8 cellular contexts compared by ENCODE assay signal in the genomic region with DNA sequence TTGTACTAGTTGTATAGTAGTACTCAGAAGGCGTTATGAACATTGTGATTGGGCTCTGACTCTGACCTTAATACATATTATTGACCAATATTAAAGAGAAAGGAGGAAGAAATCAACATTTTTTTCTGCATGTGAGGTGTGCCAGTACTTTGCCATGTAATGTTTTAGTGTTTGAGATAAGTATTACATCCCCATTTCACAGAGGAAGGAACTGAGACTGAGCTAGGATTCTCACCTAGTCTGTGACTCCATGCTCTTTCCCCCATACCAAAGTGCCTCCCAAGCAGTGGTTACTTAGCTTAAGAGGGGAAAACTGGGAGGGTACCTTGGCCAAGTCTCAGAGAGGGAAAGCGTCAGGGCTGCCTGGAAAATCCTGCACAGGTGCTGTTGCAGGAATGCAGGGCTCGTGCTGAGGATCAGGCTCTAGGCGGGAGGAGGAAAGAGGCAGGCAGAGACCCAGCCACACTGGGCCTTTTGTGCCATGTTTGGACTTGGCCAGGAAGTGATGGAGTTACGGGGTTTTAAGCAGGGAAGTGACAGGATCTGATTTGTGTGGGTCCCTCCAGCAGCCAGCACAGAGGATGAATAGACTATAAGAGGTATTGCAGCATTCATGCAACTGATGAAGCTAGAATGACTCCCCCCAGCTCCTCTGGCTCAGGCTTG. TPM values are rescaled to one million over a fixed set of nuclear protein-coding genes. Genes with fewer than 3 reads are reported as not detected.
DNase-seq lines count a peak whose midpoint lies in the region; ATAC-seq and TF ChIP-seq lines count a peak whose summit lies in the region.

No MANE protein-coding gene starts in this region.

- TF ChIP-seq CTCF in prostate gland (IDR thresholded peaks at IDR 0.05) = no peak

- peaks cover 38 to 60% (median 42%) of the 10 kb centered on the region in 3 donors for H3K4me1 Mint-ChIP-seq in CD8-positive, alpha-beta memory T cell

- no peaks in the 10 kb centered on the region for H3K27me3 ChIP-seq in CD8-positive, alpha-beta memory T cell (ENCODE audit: insufficient read depth, low read length, poor library complexity, severe bottlenecking)
- H3K27me3 ChIP-seq in prostate gland (replicated peaks; ENCODE audit: insufficient read depth) = no peaks in the 10 kb centered on the region

- CTCF ChIA-PET in CD8-positive, alpha-beta memory T cell (lab: Charles Lee) = interaction anchor here (0.6 to 8.4 kb wide), 18 partner anchors 12 to 135 kb away, joined by 3 to 144 read pairs (median 4); a partner anchor contains a TSS

- no peak for DNase-seq in CD8-positive, alpha-beta memory T cell
- peak; percentile 51 for DNase-seq in OCI-M1 (lab: John Stamatoyannopoulos, UW)
- DNase-seq in epithelial cell of prostate (ENCODE audit: low read depth, low spot score) = no peak
- no peak for DNase-seq in prostate gland (ENCODE audit: low spot score)
- no peak for DNase-seq in NCI-H446 (lab: John Stamatoyannopoulos, UW)

- TF ChIP-seq POLR2A in prostate gland (IDR thresholded peaks at IDR 0.05) = no peak

- intact Hi-C loops in prostate gland (cut with DNase I) = loop anchor here (5.0 kb wide), 3 partner anchors 55 to 125 kb away; a partner anchor contains a TSS

- ATAC-seq in GM18870 (IDR thresholded peaks at IDR 0.05; ENCODE audit: unreplicated experiment) = no peak
- ATAC-seq in GM21423 (IDR thresholded peaks at IDR 0.05; ENCODE audit: unreplicated experiment) = no peak
- ATAC-seq in HG02973 (IDR thresholded peaks at IDR 0.05; ENCODE audit: unreplicated experiment) = no peak

- peaks cover 36% of the 10 kb centered on the region for H3K36me3 ChIP-seq in CD8-positive, alpha-beta memory T cell (ENCODE audit: insufficient read depth, low read length)
- peaks cover 22 to 23% of the 10 kb centered on the region in 2 donors for H3K36me3 ChIP-seq in prostate gland

- H3K9me3 ChIP-seq in CD8-positive, alpha-beta memory T cell (ENCODE audit: low read length) = no peaks in the 10 kb centered on the region
- H3K9me3 ChIP-seq in prostate gland = no peaks in the 10 kb centered on the region

- POLR2A ChIA-PET in CD8-positive, alpha-beta memory T cell (lab: Charles Lee) = interaction anchor here (0.8 to 4.8 kb wide), 3 partner anchors 12 to 19 kb away, joined by 4 to 41 read pairs (median 5); no protein-coding TSS in a partner anchor

- peaks cover 2 to 69% (median 12%) of the 10 kb centered on the region in 3 donors for H3K36me3 Mint-ChIP-seq in CD8-positive, alpha-beta memory T cell

- no peaks in the 10 kb centered on the region for H3K27me3 Mint-ChIP-seq in CD8-positive, alpha-beta memory T cell

- no peaks in the 10 kb centered on the region for H3K9me3 Mint-ChIP-seq in CD8-positive, alpha-beta memory T cell

- no peak overlapping the region for H3K27ac ChIP-seq in CD8-positive, alpha-beta memory T cell (ENCODE audit: low read depth, low read length)
- H3K27ac ChIP-seq in epithelial cell of prostate = peak overlapping the region; percentile 99
- peak overlapping the region; percentile 76 to 86 for H3K27ac ChIP-seq in prostate gland

- H3K27ac Mint-ChIP-seq in CD8-positive, alpha-beta memory T cell = peak overlapping the region; percentile 7 to 94 (median 81)

- 30% methylated on average over 5 of the region's 5 CpGs for WGBS in prostate gland

- peak overlapping the region; percentile 85 to 95 (median 89) for H3K4me3 Mint-ChIP-seq in CD8-positive, alpha-beta memory T cell

- peak overlapping the region; percentile 88 for H3K4me3 ChIP-seq in CD8-positive, alpha-beta memory T cell (ENCODE audit: low read length)
- peak overlapping the region in 1 of 2 donors; percentile 91 for H3K4me3 ChIP-seq in prostate gland

- peaks cover 31% of the 10 kb centered on the region for H3K4me1 ChIP-seq in CD8-positive, alpha-beta memory T cell (ENCODE audit: insufficient read depth, low read length)
- H3K4me1 ChIP-seq in prostate gland (replicated peaks) = peaks cover 12% of the 10 kb centered on the region

RNA-seq across cellular contexts. Expression of a gene that starts 1.7 kb away (rescaled TPM):
- 10 to 100 TPM; 26.8 to 31.6 TPM for total RNA-seq in CD8-positive, alpha-beta memory T cell
- 111 TPM for polyA plus RNA-seq in CD8-positive, alpha-beta memory T cell
- total RNA-seq in prostate gland = 100 to 1,000 TPM; 103 to 145 TPM

RNA-seq across cellular contexts. Expression of a gene that starts 2.1 kb away (rescaled TPM):
- total RNA-seq in CD8-positive, alpha-beta memory T cell = 10 to 100 TPM; 94.8 to 95.2 TPM
- 86.1 TPM for polyA plus RNA-seq in CD8-positive, alpha-beta memory T cell
- 100 to 1,000 TPM; 217 to 237 TPM for total RNA-seq in prostate gland

RNA-seq across cellular contexts. Expression of a gene that starts 11.2 kb away (rescaled TPM):
- under 1 TPM; 0.51 to 0.72 TPM for total RNA-seq in CD8-positive, alpha-beta memory T cell
- not detected for polyA plus RNA-seq in CD8-positive, alpha-beta memory T cell
- under 1 TPM in 1 of 2 donors, not detected in 1; 0.91 TPM for total RNA-seq in prostate gland

RNA-seq across cellular contexts. Expression of a gene that starts 20.3 kb away (rescaled TPM):
- 10 to 100 TPM; 82.3 to 92.3 TPM for total RNA-seq in CD8-positive, alpha-beta memory T cell
- 149 TPM for polyA plus RNA-seq in CD8-positive, alpha-beta memory T cell
- total RNA-seq in prostate gland = 100 to 1,000 TPM; 139 to 193 TPM

RNA-seq across cellular contexts. Expression of a gene that starts 55.0 kb away (rescaled TPM):
- 100 to 1,000 TPM; 575 to 600 TPM for total RNA-seq in CD8-positive, alpha-beta memory T cell
- 970 TPM for polyA plus RNA-seq in CD8-positive, alpha-beta memory T cell
- total RNA-seq in prostate gland = 100 to 1,000 TPM; 182 to 207 TPM
